ENCODE assay signal across 1 cellular context in the genomic region with DNA sequence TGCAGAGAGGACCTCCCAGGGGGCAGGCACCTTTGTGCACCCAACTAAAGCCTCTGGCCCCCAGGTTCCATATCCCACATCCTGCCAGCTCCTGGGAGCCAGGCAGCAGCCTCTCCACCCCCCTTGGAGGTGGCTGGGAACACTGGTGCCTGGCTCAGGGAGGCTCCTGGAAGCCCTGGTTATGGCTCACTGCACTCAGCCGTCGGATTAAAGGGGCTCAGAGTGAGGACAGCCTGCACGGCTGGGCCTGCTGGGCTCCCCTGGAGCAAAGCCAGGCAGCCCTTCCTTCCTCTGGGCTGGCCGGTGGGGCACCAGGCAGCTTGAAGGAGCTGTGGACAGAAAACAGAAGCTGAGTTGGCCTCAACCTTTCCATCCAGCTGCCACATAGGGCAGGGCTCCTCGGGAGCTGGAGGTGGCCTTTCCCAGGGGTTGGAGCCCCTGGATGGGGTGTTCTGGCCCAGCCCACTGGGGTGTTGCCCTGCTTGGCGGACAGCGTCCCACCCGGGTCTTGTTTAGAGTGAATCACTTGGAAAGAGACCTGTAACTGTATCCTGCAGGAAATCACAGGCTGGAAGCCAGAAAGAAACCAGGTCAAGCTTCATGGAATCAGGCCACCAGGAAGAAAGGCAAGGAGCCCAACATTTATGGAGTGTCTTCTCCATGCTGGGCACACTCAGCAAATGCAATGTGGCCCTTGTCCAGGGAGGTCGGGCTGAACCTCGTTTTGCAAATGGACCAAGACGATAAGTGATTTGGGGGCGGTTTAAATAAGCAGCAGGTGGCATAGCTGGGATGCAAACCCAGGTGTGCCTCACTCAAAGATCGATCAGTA.
A peak's percentile ranks its signal among the peaks of the same experiment; 100 is the strongest.
TF ChIP-seq lines count a peak whose summit lies in the region.

No MANE protein-coding gene starts in this region.

TF ChIP-seq in HepG2, 621 proteins besides CTCF, POLR2A, EP300 and RAD21 (continued from another document):
- TF ChIP-seq, protein P1, sequence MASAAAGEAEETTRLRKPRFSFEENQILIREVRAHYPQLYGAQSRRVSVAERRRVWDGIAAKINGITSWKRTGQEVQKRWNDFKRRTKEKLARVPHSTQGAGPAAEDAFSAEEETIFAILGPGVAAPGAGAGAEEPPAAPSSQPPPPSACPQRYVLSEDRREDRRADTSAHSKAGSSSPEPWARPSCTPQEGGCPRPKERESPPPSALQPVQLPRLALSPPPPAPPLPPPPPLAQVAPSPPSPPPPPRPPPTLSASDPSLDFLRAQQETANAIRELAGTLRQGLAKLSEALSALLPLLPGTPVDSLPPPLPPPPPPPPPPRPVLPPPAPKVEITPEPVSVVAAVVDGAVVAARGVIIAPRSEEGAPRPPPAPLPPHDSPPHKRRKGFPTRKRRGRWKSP (CRISPR knock-in tag; IDR thresholded peaks at IDR 0.05): no peak
- peak; percentile 72 for TF ChIP-seq AGO2 (optimal IDR thresholded peaks at IDR 0.05; ENCODE audit: low read depth, low read length)
- TF ChIP-seq ZFY (CRISPR knock-in tag; IDR thresholded peaks at IDR 0.05): no peak
- no peak for TF ChIP-seq ZMAT3 (CRISPR knock-in tag; conservative IDR thresholded peaks at IDR 0.05)
